33 cellular contexts compared by ENCODE assay signal in genomic region chr5:16805478-16805877, GRCh38.
DNase-seq lines count a peak whose midpoint lies in the region; ATAC-seq and TF ChIP-seq lines count a peak whose summit lies in the region.
"Had no signal": no experiment of that assay in that cellular context is flagged by ENCODE, and none has a peak within 500 bp of the region (broad histone marks: within the 10 kb centered on the region; RNA-seq: fewer than 3 reads in every experiment).

No MANE protein-coding gene starts in this region.

- peaks cover 54% of the 10 kb centered on the region for H3F3A ChIP-seq in GM23248 (ENCODE audit: insufficient read depth)

- H3K4me1 ChIP-seq in GM23248 (ENCODE audit: insufficient read depth): peaks cover 35% of the 10 kb centered on the region

- DNase-seq in AG09309 (ENCODE audit: low read depth): peak; percentile 76
- DNase-seq in GM23248: peak; percentile 89
- peak; percentile 76 for DNase-seq in fibroblast of mammary gland (ENCODE audit: low read depth)
- no peak for DNase-seq in mesothelial cell of epicardium (ENCODE audit: low spot score in 2 of 2, unreplicated experiment in 2 of 2)
- DNase-seq in DMS53 treated with DMSO at 0.1 percent for 48 hours (lab: John Stamatoyannopoulos, UW; ENCODE audit: unreplicated experiment): no peak
- no peak for DNase-seq in omental fat pad (ENCODE audit: low spot score)
- DNase-seq: activated CD4-positive, alpha-beta T cell treated with anti-CD3 and anti-CD28 coated beads, Interleukin-2, amount 50 U/mL, for 48 hours; activated CD4-positive, CD25-positive, alpha-beta regulatory T cell treated with anti-CD3 and anti-CD28 coated beads, Interleukin-2, amount 50 U/mL, for 72 hours; activated T-cell treated with anti-CD3 and anti-CD28 coated beads, Interleukin-2, amount 50 U/mL, for 72 hours; DMS153; endodermal cell; hypothalamus; KBM-7; left colon; mammary epithelial cell; MM.1S; NCI-H1105 treated with DMSO at 0.1 percent for 48 hours; NCI-H187 treated with DMSO at 0.1 percent for 48 hours; NCI-H510A treated with DMSO at 0.1 percent for 48 hours; NK-92 treated with Interleukin-12 subunit alpha and Interleukin-12 subunit beta, amount 100 ng/mL, for 24 hours; PC-3; posterior cingulate gyrus; spleen; stimulated activated CD4-positive, alpha-beta T cell treated with anti-CD3 and anti-CD28 coated beads, Interleukin-2, amount 100 ng/mL, for 24 hours; stimulated activated naive CD8-positive, alpha-beta T cell treated with anti-CD3 and anti-CD28 coated beads, Interleukin-15, Interleukin-2, amounts not matched to agents 100 U/mL and 50 U/mL, for 24 hours; T-helper 17 cell had no signal

- in situ Hi-C loops in GM23248 (cut with MboI): no loop called here

- H3K27ac Mint-ChIP-seq in nephron: peak overlapping the region; percentile 24 to 42 (median 37)
- H3K27ac Mint-ChIP-seq in mesothelial cell of epicardium: no peak overlapping the region
- H3K27ac Mint-ChIP-seq: activated T-cell treated with anti-CD3 and anti-CD28 coated beads, Interleukin-2, amount 50 U/mL, for 72 hours; dendritic cell treated with granulocyte-macrophage colony-stimulating factor and Interleukin-4, amounts not matched to agents 40 ng/mL and 50 ng/mL, for 4 days; endodermal cell; neural progenitor cell; T-helper 17 cell had no signal

- 6 to 11% methylated on average over 7 of the region's 7 CpGs for WGBS in GM23248 (ENCODE audit: low coverage in 1 of 2, low lambda C conversion rate in 2 of 2, missing lambda C conversion rate in 2 of 2), 2 experiments

- H3K9me3 ChIP-seq in GM23248 (ENCODE audit: low read depth): no peaks in the 10 kb centered on the region
- H3K9me3 ChIP-seq: right atrium auricular region, spleen had no signal

- H2AFZ ChIP-seq in GM23248: no peak overlapping the region
- H2AFZ ChIP-seq: neural progenitor cell had no signal

- peak overlapping the region; percentile 37 for H3K27ac ChIP-seq in GM23248
- H3K27ac ChIP-seq: BLaER1, neural progenitor cell, right atrium auricular region, spleen had no signal

- H3K9me3 Mint-ChIP-seq in nephron (no peaks in the 10 kb centered on the region), mesothelial cell of epicardium (no peaks in the 10 kb centered on the region)
- H3K9me3 Mint-ChIP-seq: activated T-cell treated with anti-CD3 and anti-CD28 coated beads, Interleukin-2, amount 50 U/mL, for 72 hours; dendritic cell treated with granulocyte-macrophage colony-stimulating factor and Interleukin-4, amounts not matched to agents 40 ng/mL and 50 ng/mL, for 4 days; endodermal cell; neural progenitor cell had no signal

- no peaks in the 10 kb centered on the region for H3K27me3 ChIP-seq in GM23248 (replicated peaks; ENCODE audit: insufficient read depth)
- H3K27me3 ChIP-seq: BLaER1, neural progenitor cell, right atrium auricular region, spleen had no signal

- peaks cover 95% of the 10 kb centered on the region for H3K79me2 ChIP-seq in GM23248 (ENCODE audit: insufficient read depth)

- peak overlapping the region; percentile 57 for H3K4me2 ChIP-seq in GM23248 (ENCODE audit: unreplicated experiment)
- H3K4me2 ChIP-seq: BLaER1, neural progenitor cell had no signal

- H4K20me1 ChIP-seq in GM23248 (ENCODE audit: insufficient read depth): no peaks in the 10 kb centered on the region
- H4K20me1 ChIP-seq: BLaER1 had no signal

- H3K36me3 Mint-ChIP-seq in nephron (ENCODE audit: low read depth): peaks cover 11% of the 10 kb centered on the region
- no peaks in the 10 kb centered on the region for H3K36me3 Mint-ChIP-seq in mesothelial cell of epicardium

- TF ChIP-seq CTCF in AG09309 (IDR thresholded peaks at IDR 0.05; ENCODE audit: control insufficient read depth, insufficient read depth, low read depth, low read length, missing control alignments): peak; percentile 62
- TF ChIP-seq CTCF in fibroblast of mammary gland (conservative IDR thresholded peaks at IDR 0.05; ENCODE audit: control insufficient read depth, insufficient read depth, low read depth, low read length): peak; percentile 41
- no peak for TF ChIP-seq CTCF in nephron (IDR thresholded peaks at IDR 0.05; ENCODE audit: unreplicated experiment in 3 of 3)
- no peak for TF ChIP-seq CTCF in mesothelial cell of epicardium (IDR thresholded peaks at IDR 0.05; ENCODE audit: unreplicated experiment)
- TF ChIP-seq CTCF in omental fat pad (IDR thresholded peaks at IDR 0.05): no peak

- H3K36me3 ChIP-seq in GM23248 (ENCODE audit: low read depth): no peaks in the 10 kb centered on the region
- H3K36me3 ChIP-seq: BLaER1, neural progenitor cell, right atrium auricular region, spleen had no signal

- ATAC-seq in GM18498 (IDR thresholded peaks at IDR 0.05; ENCODE audit: unreplicated experiment): no peak
- no peak for ATAC-seq in omental fat pad (ENCODE audit: low FRiP score)
- ATAC-seq: activated T-cell treated with anti-CD3 and anti-CD28 coated beads, Interleukin-2, amount 50 U/mL, for 72 hours; left colon; PC-3; SK-N-SH treated with all-trans-retinoic acid at 6 μM for 48 hours; stimulated activated naive CD8-positive, alpha-beta T cell treated with anti-CD3 and anti-CD28 coated beads, Interleukin-15, Interleukin-2, amounts not matched to agents 100 U/mL and 50 U/mL, for 24 hours; T-helper 17 cell had no signal

- H3K4me1 Mint-ChIP-seq in nephron (peaks cover 52% of the 10 kb centered on the region), mesothelial cell of epicardium (peaks cover 8% of the 10 kb centered on the region)

- H3K27me3 Mint-ChIP-seq in nephron (ENCODE audit: low read depth) (peaks cover 6% of the 10 kb centered on the region), mesothelial cell of epicardium (ENCODE audit: low read depth) (no peaks in the 10 kb centered on the region)
- H3K27me3 Mint-ChIP-seq: dendritic cell treated with granulocyte-macrophage colony-stimulating factor and Interleukin-4, amounts not matched to agents 40 ng/mL and 50 ng/mL, for 4 days had no signal

- H3K4me3 Mint-ChIP-seq in nephron (peak overlapping the region in 1 of 3 experiments; percentile 15), mesothelial cell of epicardium (no peak overlapping the region)
- H3K4me3 Mint-ChIP-seq: activated T-cell treated with anti-CD3 and anti-CD28 coated beads, Interleukin-2, amount 50 U/mL, for 72 hours; dendritic cell treated with granulocyte-macrophage colony-stimulating factor and Interleukin-4, amounts not matched to agents 40 ng/mL and 50 ng/mL, for 4 days; endodermal cell; neural progenitor cell; T-helper 17 cell had no signal

- no peaks in the 10 kb centered on the region for H3K9me2 ChIP-seq in GM23248 (ENCODE audit: insufficient read depth)

- H3K4me3 ChIP-seq in AG09309 (ENCODE audit: control insufficient read depth, low read depth, low read length) (no peak overlapping the region), GM23248 (0 out of 2 replicates have a peak overlapping the region, but pooled peaks have one; percentile 28), fibroblast of mammary gland (ENCODE audit: control insufficient read depth, low read depth, low read length) (no peak overlapping the region)
- H3K4me3 ChIP-seq: BLaER1, neural progenitor cell, right atrium auricular region, spleen had no signal

- H3K9ac ChIP-seq in GM23248: peak overlapping the region; percentile 41
- H3K9ac ChIP-seq: BLaER1, neural progenitor cell had no signal

Comparison
In these comparisons a context has a peak if more than half of its experiments do, and no peak if none do; other contexts are left out.
1. DNase-seq: peak in AG09309 (single experiment), GM23248 (single experiment) and fibroblast of mammary gland (single experiment); none in mesothelial cell of epicardium (0 of 2), DMS53 treated with DMSO at 0.1 percent for 48 hours (single experiment) and omental fat pad (single experiment).
2. CTCF ChIP-seq: peak in AG09309 (single experiment) and fibroblast of mammary gland (single experiment); none in nephron (0 of 3), mesothelial cell of epicardium (single experiment) and omental fat pad (0 of 3).